10 cellular contexts compared by ENCODE assay signal in the genomic region with DNA sequence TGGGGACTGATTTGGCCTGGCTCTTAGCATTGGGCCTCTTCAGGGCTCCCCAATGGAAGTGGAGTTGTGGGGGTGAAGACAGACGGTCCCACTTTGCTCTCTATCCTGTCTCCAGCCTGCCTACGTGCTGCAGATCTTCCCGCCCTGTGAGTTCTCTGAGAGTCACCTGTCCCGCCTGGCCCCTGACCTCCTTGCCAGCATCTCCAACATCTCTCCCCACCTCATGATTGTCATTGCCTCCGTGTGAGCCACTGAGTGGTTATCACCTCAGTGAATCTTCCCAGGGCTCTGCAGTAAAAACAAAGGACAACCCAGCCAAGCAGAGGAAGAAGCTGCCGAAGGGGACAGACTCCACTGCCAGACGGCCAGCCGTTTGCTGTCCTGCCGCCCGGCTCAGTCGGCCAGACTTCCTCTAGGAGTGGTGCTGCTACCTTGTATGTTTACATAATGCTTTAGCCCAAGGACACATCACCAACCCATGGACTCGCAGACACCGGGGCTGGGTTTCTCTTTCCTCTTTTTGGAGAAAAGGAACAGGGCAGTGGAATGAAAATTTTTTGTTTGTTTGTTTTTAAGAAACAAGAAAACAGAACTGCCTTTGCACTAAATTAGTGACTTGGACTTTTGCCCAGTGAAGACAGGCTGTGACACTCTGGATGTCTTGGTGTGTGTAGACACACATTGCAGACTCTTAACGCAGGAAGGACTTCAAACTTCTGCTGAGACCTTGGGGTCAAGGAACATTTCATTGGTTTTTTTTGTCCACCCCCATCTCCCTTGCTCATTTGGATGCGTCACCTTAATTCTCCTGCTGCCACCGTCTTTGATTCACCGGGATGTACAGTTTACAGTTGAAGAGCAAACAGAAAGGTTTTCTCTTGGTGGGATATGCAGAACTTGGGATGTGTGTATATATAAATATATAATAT. TPM values are rescaled to one million over a fixed set of nuclear protein-coding genes. Genes with fewer than 3 reads are reported as not detected.
DNase-seq lines count a peak whose midpoint lies in the region; ATAC-seq, FAIRE-seq and TF ChIP-seq lines count a peak whose summit lies in the region.
"Had no signal": no experiment of that assay in that cellular context is flagged by ENCODE, and none has a peak within 500 bp of the region (broad histone marks: within the 10 kb centered on the region; RNA-seq: fewer than 3 reads in every experiment).

No MANE protein-coding gene starts in this region.

- no peak for ATAC-seq in HG02571 (IDR thresholded peaks at IDR 0.05; ENCODE audit: unreplicated experiment)

- TF ChIP-seq POLR2A in GM12892 (IDR thresholded peaks at IDR 0.05; ENCODE audit: low read depth, low read length), result no peak

- no peak overlapping the region for H3K4me3 ChIP-seq in choroid plexus epithelial cell (ENCODE audit: low read depth, low read length)

- FAIRE-seq in GM12892 (lab: Jason Lieb, UNC), result no peak

- DNase-seq in HuH-7.5 (ENCODE audit: low spot score), result peak; percentile 71
- peak; percentile 55 for DNase-seq in choroid plexus epithelial cell (ENCODE audit: low read depth)
- peak; percentile 65 for DNase-seq in mesenteric fat pad (ENCODE audit: low spot score)
- no peak for DNase-seq in NCI-H446 treated with DMSO at 0.1 percent for 48 hours (lab: John Stamatoyannopoulos, UW)
- DNase-seq in GM12892 (ENCODE audit: insufficient read length), result no peak
- no peak for DNase-seq in globus pallidus (ENCODE audit: low spot score)
- DNase-seq: effector CD8-positive, alpha-beta T cell; stimulated activated CD4-positive, alpha-beta T cell treated with anti-CD3 and anti-CD28 coated beads, Interleukin-15, amount 100 ng/mL, for 24 hours had no signal

- H3K27ac ChIP-seq in 22Rv1, result peak overlapping the region; percentile 67

- TF ChIP-seq CTCF in 22Rv1 (IDR thresholded peaks at IDR 0.05) (no peak), choroid plexus epithelial cell (conservative IDR thresholded peaks at IDR 0.05; ENCODE audit: low read depth, low read length) (no peak)

RNA-seq across cellular contexts. Expression of gene ZBTB17, which starts 36.5 kb away (rescaled TPM):
- 29.9 TPM for total RNA-seq in mesenteric fat pad
- polyA plus RNA-seq in GM12892 (2012; ENCODE audit: missing spikeins), result 12.6 TPM

Comparison
In these comparisons a context has a peak if more than half of its experiments do, and no peak if none do; other contexts are left out.
1. DNase-seq: peak in HuH-7.5 (single experiment), choroid plexus epithelial cell (single experiment) and mesenteric fat pad (single experiment); none in NCI-H446 treated with DMSO at 0.1 percent for 48 hours (single experiment), GM12892 (single experiment) and globus pallidus (single experiment).